Comparison of ENCODE assay signal across 8 cellular contexts in genomic region chr15:51828621-51829359, GRCh38. TPM values are rescaled to one million over a fixed set of nuclear protein-coding genes. Genes with fewer than 3 reads are reported as not detected.
DNase-seq lines count a peak whose midpoint lies in the region; TF ChIP-seq lines count a peak whose summit lies in the region.

No MANE protein-coding gene starts in this region.

- TF ChIP-seq EP300 in tibial nerve (IDR thresholded peaks at IDR 0.05), result no peak

- no peaks in the 10 kb centered on the region for H3K27me3 ChIP-seq in tibial nerve

- H3K4me1 Mint-ChIP-seq in activated T-cell treated with anti-CD3 and anti-CD28 coated beads, Interleukin-2, amount 50 U/mL, for 24 hours (ENCODE audit: low read depth), result peaks cover 42% of the 10 kb centered on the region
- H3K4me1 Mint-ChIP-seq in activated CD4-positive, alpha-beta memory T cell treated with anti-CD3 and anti-CD28 coated beads, Interleukin-2, amount 10 ng/mL, durations not matched to agents 7 days and 5 days, result peaks cover 34% of the 10 kb centered on the region

- CTCF ChIA-PET in activated CD4-positive, alpha-beta memory T cell treated with anti-CD3 and anti-CD28 coated beads, Interleukin-2, amount 10 ng/mL, durations not matched to agents 7 days and 5 days (lab: Charles Lee), result interaction anchor here (0.6 to 1.1 kb wide), 4 partner anchors 11 to 754 kb away, joined by 3 to 5 read pairs (median 3); no protein-coding TSS in a partner anchor

- 82 to 83% methylated on average over 9 of the region's 9 CpGs for WGBS in tibial nerve, 2 donors

- DNase-seq in activated T-cell treated with anti-CD3 and anti-CD28 coated beads, Interleukin-2, amount 50 U/mL, for 24 hours, result peak; percentile 35
- no peak for DNase-seq in activated T-cell treated with anti-CD3 and anti-CD28 coated beads, Interleukin-2, amount 50 U/mL, for 1 hour
- no peak for DNase-seq in activated CD4-positive, alpha-beta memory T cell treated with anti-CD3 and anti-CD28 coated beads, Interleukin-2, amount 10 ng/mL, durations not matched to agents 7 days and 5 days
- peak; percentile 14 for DNase-seq in iris pigment epithelial cell (ENCODE audit: low read depth)
- no peak for DNase-seq in SIG-M5 treated with dmso at 0.1 percent for 504 hours (lab: John Stamatoyannopoulos, UW; ENCODE audit: unreplicated experiment)
- no peak for DNase-seq in tibial nerve (ENCODE audit: low spot score in 2 of 2)
- DNase-seq in Kasumi-1 (lab: John Stamatoyannopoulos, UW), result no peak

- H3K4me3 Mint-ChIP-seq in activated T-cell treated with anti-CD3 and anti-CD28 coated beads, Interleukin-2, amount 50 U/mL, for 24 hours, result peak overlapping the region; percentile 98
- peak overlapping the region; percentile 98 for H3K4me3 Mint-ChIP-seq in activated CD4-positive, alpha-beta memory T cell treated with anti-CD3 and anti-CD28 coated beads, Interleukin-2, amount 10 ng/mL, durations not matched to agents 7 days and 5 days

- no peaks in the 10 kb centered on the region for H3K36me3 ChIP-seq in tibial nerve

- POLR2A ChIA-PET in activated CD4-positive, alpha-beta memory T cell treated with anti-CD3 and anti-CD28 coated beads, Interleukin-2, amount 10 ng/mL, durations not matched to agents 7 days and 5 days (lab: Charles Lee), result interaction anchor here (1.0 to 2.4 kb wide), 10 partner anchors 9 to 637 kb away, joined by 3 to 16 read pairs (median 6); no protein-coding TSS in a partner anchor

- H3K4me1 ChIP-seq in tibial nerve, result peaks cover 0 to 32% (median 13%) of the 10 kb centered on the region in 4 donors

- TF ChIP-seq CTCF in tibial nerve (IDR thresholded peaks at IDR 0.05), result no peak

- no peak overlapping the region for H3K27ac Mint-ChIP-seq in activated T-cell treated with anti-CD3 and anti-CD28 coated beads, Interleukin-2, amount 50 U/mL, for 24 hours
- no peak overlapping the region for H3K27ac Mint-ChIP-seq in activated CD4-positive, alpha-beta memory T cell treated with anti-CD3 and anti-CD28 coated beads, Interleukin-2, amount 10 ng/mL, durations not matched to agents 7 days and 5 days

- H3K9me3 Mint-ChIP-seq in activated T-cell treated with anti-CD3 and anti-CD28 coated beads, Interleukin-2, amount 50 U/mL, for 24 hours, result no peaks in the 10 kb centered on the region
- H3K9me3 Mint-ChIP-seq in activated CD4-positive, alpha-beta memory T cell treated with anti-CD3 and anti-CD28 coated beads, Interleukin-2, amount 10 ng/mL, durations not matched to agents 7 days and 5 days, result no peaks in the 10 kb centered on the region

- H3K4me3 ChIP-seq in tibial nerve, result peak overlapping the region in 1 of 4 donors; percentile 95

- no peaks in the 10 kb centered on the region for H3K9me3 ChIP-seq in tibial nerve

- H3K27ac ChIP-seq in temporal lobe (ENCODE audit: low read depth, low read length) (peak overlapping the region; percentile 34), tibial nerve (peak overlapping the region in 2 of 4 donors; percentile 85 to 89)

- H3K36me3 Mint-ChIP-seq in activated T-cell treated with anti-CD3 and anti-CD28 coated beads, Interleukin-2, amount 50 U/mL, for 24 hours (ENCODE audit: low read depth), result peaks cover 12% of the 10 kb centered on the region
- peaks cover 7% of the 10 kb centered on the region for H3K36me3 Mint-ChIP-seq in activated CD4-positive, alpha-beta memory T cell treated with anti-CD3 and anti-CD28 coated beads, Interleukin-2, amount 10 ng/mL, durations not matched to agents 7 days and 5 days (ENCODE audit: low read depth)

- H3K27me3 Mint-ChIP-seq in activated T-cell treated with anti-CD3 and anti-CD28 coated beads, Interleukin-2, amount 50 U/mL, for 24 hours, result no peaks in the 10 kb centered on the region
- H3K27me3 Mint-ChIP-seq in activated CD4-positive, alpha-beta memory T cell treated with anti-CD3 and anti-CD28 coated beads, Interleukin-2, amount 10 ng/mL, durations not matched to agents 7 days and 5 days, result peaks cover 9% of the 10 kb centered on the region

- no peak for TF ChIP-seq POLR2A in tibial nerve (IDR thresholded peaks at IDR 0.05)

RNA-seq across cellular contexts. Expression of gene TMOD3, which starts 0.7 kb away (rescaled TPM):
- total RNA-seq in activated CD4-positive, alpha-beta memory T cell treated with anti-CD3 and anti-CD28 coated beads, Interleukin-2, amount 10 ng/mL, durations not matched to agents 7 days and 5 days, result 10 to 100 TPM; 77.5 to 79.6 TPM
- 37.1 TPM for total RNA-seq in temporal lobe
- 10 to 100 TPM; 23.7 to 46.8 (median 29.5) TPM for total RNA-seq in tibial nerve

Comparison
In these comparisons a context has a peak if more than half of its experiments do, and no peak if none do; other contexts are left out.
1. DNase-seq: peak in activated T-cell treated with anti-CD3 and anti-CD28 coated beads, Interleukin-2, amount 50 U/mL, for 24 hours (single experiment) and iris pigment epithelial cell (single experiment); none in activated T-cell treated with anti-CD3 and anti-CD28 coated beads, Interleukin-2, amount 50 U/mL, for 1 hour (single experiment), activated CD4-positive, alpha-beta memory T cell treated with anti-CD3 and anti-CD28 coated beads, Interleukin-2, amount 10 ng/mL, durations not matched to agents 7 days and 5 days (single experiment), SIG-M5 treated with dmso at 0.1 percent for 504 hours (single experiment), tibial nerve (0 of 2) and Kasumi-1 (0 of 2).